8 cellular contexts compared by ENCODE assay signal in the genomic region with DNA sequence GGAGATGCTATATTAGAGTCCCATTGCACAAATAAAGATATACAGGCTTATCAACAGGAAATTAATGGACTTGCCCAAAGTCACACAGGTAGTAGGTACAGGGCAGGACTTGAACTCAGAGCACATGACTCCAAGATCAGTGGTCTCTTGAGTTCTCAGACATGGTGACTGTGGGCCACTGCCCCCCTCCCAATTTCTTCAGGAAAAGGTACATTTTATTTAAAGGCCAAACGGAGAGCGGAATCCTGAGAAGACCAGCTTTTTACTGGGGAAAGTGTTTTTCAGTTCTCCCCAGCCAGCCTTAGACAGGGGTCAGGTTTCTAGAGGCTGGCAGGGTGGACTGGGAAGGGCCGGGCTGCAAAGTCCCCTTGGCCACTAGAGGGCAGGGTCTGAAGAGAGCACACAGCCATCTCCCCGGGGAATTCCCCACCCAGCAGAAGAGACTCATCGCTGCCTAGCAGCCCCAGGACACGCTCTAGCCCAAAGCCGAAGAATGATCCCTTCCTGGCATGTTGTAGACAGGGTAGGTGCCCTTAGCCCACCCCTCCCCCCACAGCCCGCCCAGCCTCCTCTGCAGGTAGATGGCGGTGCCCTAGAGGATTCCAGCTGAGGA. TPM values are rescaled to one million over a fixed set of nuclear protein-coding genes. Genes with fewer than 3 reads are reported as not detected.
DNase-seq lines count a peak whose midpoint lies in the region; ATAC-seq and TF ChIP-seq lines count a peak whose summit lies in the region.

No MANE protein-coding gene starts in this region.

- H3K9me3 ChIP-seq in DOHH2 (ENCODE audit: control insufficient read depth, insufficient read depth, low read length): no peaks in the 10 kb centered on the region
- H3K9me3 ChIP-seq in SJSA1 (replicated peaks): no peaks in the 10 kb centered on the region

- DNase-seq in SJSA1 (ENCODE audit: low read depth in 1 of 2, low spot score in 2 of 2) (peak; percentile 63 to 89), globus pallidus (ENCODE audit: low spot score) (peak; percentile 42), posterior vena cava (ENCODE audit: low spot score) (peak; percentile 87), ureter (ENCODE audit: low spot score) (peak; percentile 74)
- peak; percentile 72 for DNase-seq in activated gamma-delta T cell treated with anti-CD3 and anti-CD28 coated beads, Interleukin-2, amount 50 U/mL, for 16 hours (ENCODE audit: low read depth)

- no peaks in the 10 kb centered on the region for H4K20me1 ChIP-seq in DOHH2 (ENCODE audit: control insufficient read depth, insufficient read depth, low read depth, low read length)

- H3K4me2 ChIP-seq in DOHH2 (ENCODE audit: low read length): no peak overlapping the region

- no peaks in the 10 kb centered on the region for H3K79me2 ChIP-seq in DOHH2 (ENCODE audit: control insufficient read depth, low read length)

- H3K4me3 ChIP-seq in DOHH2 (ENCODE audit: low read length) (no peak overlapping the region), SJSA1 (no peak overlapping the region)

- H3K9me2 ChIP-seq in DOHH2 (replicated peaks; ENCODE audit: control insufficient read depth, low read length): no peaks in the 10 kb centered on the region

- ATAC-seq in GM21737 (IDR thresholded peaks at IDR 0.05; ENCODE audit: unreplicated experiment): peak; percentile 85

- no peaks in the 10 kb centered on the region for H3K27me3 ChIP-seq in DOHH2 (ENCODE audit: control insufficient read depth, low read length)
- H3K27me3 ChIP-seq in SJSA1 (replicated peaks): no peaks in the 10 kb centered on the region

- no peaks in the 10 kb centered on the region for H3F3A ChIP-seq in DOHH2 (ENCODE audit: control insufficient read depth, insufficient read depth)

- TF ChIP-seq CTCF in DOHH2 (IDR thresholded peaks at IDR 0.05; ENCODE audit: low read depth, low read length, poor library complexity, severe bottlenecking): peak; percentile 84
- TF ChIP-seq CTCF in LNCAP (IDR thresholded peaks at IDR 0.05): peak; percentile 88

- intact Hi-C loops in posterior vena cava (cut with DNase I): loop anchor here in 1 of 2 donors (5.0 kb wide), 1 partner anchor 143 kb away; no protein-coding TSS in a partner anchor

- H3K27ac ChIP-seq in DOHH2 (ENCODE audit: low read depth, low read length) (no peak overlapping the region), SJSA1 (no peak overlapping the region)

- no peaks in the 10 kb centered on the region for H3K4me1 ChIP-seq in DOHH2 (ENCODE audit: control insufficient read depth, low read length)
- no peaks in the 10 kb centered on the region for H3K4me1 ChIP-seq in SJSA1 (replicated peaks)

- H3K36me3 ChIP-seq in DOHH2 (ENCODE audit: control insufficient read depth, low read length): no peaks in the 10 kb centered on the region
- H3K36me3 ChIP-seq in SJSA1: no peaks in the 10 kb centered on the region

RNA-seq across cellular contexts. Expression of a gene that starts 29.7 kb away (rescaled TPM):
- total RNA-seq in SJSA1 (2014; rRNA removed; shearing (Covaris generic)): 2.9 and 10.1 TPM in 2 replicates
- 1 to 10 TPM; 9.0 to 9.3 TPM for total RNA-seq in posterior vena cava
- total RNA-seq in ureter: 64.9 TPM
